ENCODE assay signal across 35 cellular contexts in genomic region chr1:213618094-213618493, GRCh38.
"Had no signal": no experiment of that assay in that cellular context is flagged by ENCODE, and none has a peak within 500 bp of the region (broad histone marks: within the 10 kb centered on the region; RNA-seq: fewer than 3 reads in every experiment).

No MANE protein-coding gene starts in this region.

- H3K9me3 ChIP-seq: MG63 had no signal

- H3K27ac ChIP-seq: KMS-11 had no signal

- DNase-seq: Karpas-422, Kasumi-1, MG63, MM.1S, MV-4-11, NCI-H1048, NCI-H1092, NCI-H1092 treated with DMSO at 0.1 percent for 48 hours, NCI-H1105, NCI-H1105 treated with DMSO at 0.1 percent for 48 hours, NCI-H1417, NCI-H1417 treated with DMSO at 0.1 percent for 48 hours, NCI-H1436, NCI-H1436 treated with DMSO at 0.1 percent for 48 hours, NCI-H146, NCI-H1694, NCI-H1694 treated with DMSO at 0.1 percent for 48 hours, NCI-H187, NCI-H187 treated with DMSO at 0.1 percent for 48 hours, NCI-H1930, NCI-H2029, NCI-H2029 treated with DMSO at 0.1 percent for 48 hours, NCI-H2081, NCI-H2081 treated with DMSO at 0.1 percent for 48 hours, NCI-H2107, NCI-H2171, NCI-H2171 treated with DMSO at 0.1 percent for 48 hours, NCI-H2227 treated with DMSO at 0.1 percent for 48 hours, NCI-H226, NCI-H345, NCI-H446, NCI-H446 treated with DMSO at 0.1 percent for 48 hours, NCI-H510A, NCI-H510A treated with DMSO at 0.1 percent for 48 hours had no signal

- H3K27me3 ChIP-seq: MG63 had no signal

- H3K4me3 ChIP-seq: MG63 had no signal

- H3K36me3 ChIP-seq: MG63 had no signal
